13 cellular contexts compared by ENCODE assay signal in the genomic region with DNA sequence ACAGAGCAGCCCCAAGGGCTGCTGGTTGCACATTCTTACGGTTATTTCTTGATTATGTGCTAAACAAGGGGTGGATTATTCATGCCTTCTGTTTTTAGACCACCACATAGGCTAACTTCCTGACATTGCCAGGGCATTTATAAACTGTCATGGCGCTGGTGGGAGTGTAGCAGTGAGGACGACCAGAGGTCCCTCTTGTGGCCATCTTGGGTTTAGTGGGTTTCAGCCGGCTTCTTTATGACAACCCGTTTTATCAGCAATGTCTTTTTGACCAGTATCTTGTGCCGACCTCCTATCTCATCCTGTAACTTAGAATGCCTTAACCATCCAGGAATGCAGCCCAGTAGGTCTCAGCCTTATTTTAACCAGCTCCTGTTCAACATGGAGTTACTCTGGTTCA.
DNase-seq lines count a peak whose midpoint lies in the region; ATAC-seq and TF ChIP-seq lines count a peak whose summit lies in the region.
"Had no signal": no experiment of that assay in that cellular context is flagged by ENCODE, and none has a peak within 500 bp of the region (broad histone marks: within the 10 kb centered on the region; RNA-seq: fewer than 3 reads in every experiment).

No MANE protein-coding gene starts in this region.

- peak; percentile 64 for ATAC-seq in GM18868 (IDR thresholded peaks at IDR 0.05; ENCODE audit: unreplicated experiment)
- no peak for ATAC-seq in upper lobe of left lung (ENCODE audit: low FRiP score in 2 of 2)
- ATAC-seq in HG03457 (IDR thresholded peaks at IDR 0.05; ENCODE audit: unreplicated experiment), result no peak
- ATAC-seq: activated naive CD8-positive, alpha-beta T cell treated with anti-CD3 and anti-CD28 coated beads, Interleukin-2, amount 50 U/mL, for 24 hours had no signal

- peaks cover 35% of the 10 kb centered on the region for H3K9me3 Mint-ChIP-seq in activated T-helper 2 cell treated with anti-CD3 and anti-CD28 coated beads, Interferon-gamma antibody, Interleukin-2, Interleukin-4, amounts not matched to agents 10 μg/mL and 5 μg/mL and 100 μg/mL, durations not matched to agents 14 hours and 24 hours and 36 hours

- no peaks in the 10 kb centered on the region for H3K9me3 ChIP-seq in upper lobe of left lung
- H3K9me3 ChIP-seq: BLaER1 treated with 17β-estradiol and CSF1 and Interleukin-3, amounts not matched to agents 10 nM and 100 nM; neutrophil had no signal

- H3K4me1 Mint-ChIP-seq in activated T-helper 2 cell treated with anti-CD3 and anti-CD28 coated beads, Interferon-gamma antibody, Interleukin-2, Interleukin-4, amounts not matched to agents 10 μg/mL and 5 μg/mL and 100 μg/mL, durations not matched to agents 14 hours and 24 hours and 36 hours (ENCODE audit: low read depth), result no peaks in the 10 kb centered on the region
- H3K4me1 Mint-ChIP-seq: activated naive CD8-positive, alpha-beta T cell treated with anti-CD3 and anti-CD28 coated beads, Interleukin-2, amount 50 U/mL, for 24 hours had no signal

- no peak for TF ChIP-seq EP300 in upper lobe of left lung (IDR thresholded peaks at IDR 0.05)

- H3K4me3 ChIP-seq in fibroblast of the aortic adventitia (ENCODE audit: low read depth, low read length), result no peak overlapping the region
- H3K4me3 ChIP-seq in upper lobe of left lung, result no peak overlapping the region
- H3K4me3 ChIP-seq: BLaER1 treated with 17β-estradiol and CSF1 and Interleukin-3, amounts not matched to agents 10 nM and 100 nM had no signal

- no peaks in the 10 kb centered on the region for H3K27me3 ChIP-seq in upper lobe of left lung
- H3K27me3 ChIP-seq: BLaER1 treated with 17β-estradiol and CSF1 and Interleukin-3, amounts not matched to agents 10 nM and 100 nM; neutrophil had no signal

- H3K4me3 Mint-ChIP-seq in activated T-helper 2 cell treated with anti-CD3 and anti-CD28 coated beads, Interferon-gamma antibody, Interleukin-2, Interleukin-4, amounts not matched to agents 10 μg/mL and 5 μg/mL and 100 μg/mL, durations not matched to agents 14 hours and 24 hours and 36 hours (ENCODE audit: low read depth), result no peak overlapping the region
- H3K4me3 Mint-ChIP-seq: activated naive CD8-positive, alpha-beta T cell treated with anti-CD3 and anti-CD28 coated beads, Interleukin-2, amount 50 U/mL, for 24 hours had no signal

- intact Hi-C loops in activated T-helper 2 cell treated with anti-CD3 and anti-CD28 coated beads, Interferon-gamma antibody, Interleukin-2, Interleukin-4, amounts not matched to agents 10 μg/mL and 5 μg/mL and 100 μg/mL, durations not matched to agents 14 hours and 24 hours and 36 hours (cut with micrococcal nuclease), result no loop called here

- no peak overlapping the region for H3K27ac ChIP-seq in upper lobe of left lung
- H3K27ac ChIP-seq: BLaER1 treated with 17β-estradiol and CSF1 and Interleukin-3, amounts not matched to agents 10 nM and 100 nM; neutrophil had no signal

- peak; percentile 5 for TF ChIP-seq CTCF in fibroblast of the aortic adventitia (IDR thresholded peaks at IDR 0.05; ENCODE audit: insufficient read depth, low read length)
- TF ChIP-seq CTCF in upper lobe of left lung (IDR thresholded peaks at IDR 0.05), result no peak

- DNase-seq in ACHN (peak; percentile 2), NCI-H69 (lab: John Stamatoyannopoulos, UW) (peak; percentile 4), fibroblast of the aortic adventitia (ENCODE audit: low read depth) (no peak), GDM1 (lab: John Stamatoyannopoulos, UW) (no peak), upper lobe of left lung (no peak)
- no peak for DNase-seq in activated T-helper 2 cell treated with anti-CD3 and anti-CD28 coated beads, Interferon-gamma antibody, Interleukin-2, Interleukin-4, amounts not matched to agents 10 μg/mL and 5 μg/mL and 100 μg/mL, durations not matched to agents 14 hours and 24 hours and 36 hours (ENCODE audit: low spot score)
- DNase-seq: activated naive CD8-positive, alpha-beta T cell treated with anti-CD3 and anti-CD28 coated beads, Interleukin-2, amount 50 U/mL, for 24 hours; cortex of kidney; MV-4-11 had no signal

- TF ChIP-seq POLR2A in upper lobe of left lung (IDR thresholded peaks at IDR 0.05), result no peak

- no peaks in the 10 kb centered on the region for H3K36me3 Mint-ChIP-seq in activated T-helper 2 cell treated with anti-CD3 and anti-CD28 coated beads, Interferon-gamma antibody, Interleukin-2, Interleukin-4, amounts not matched to agents 10 μg/mL and 5 μg/mL and 100 μg/mL, durations not matched to agents 14 hours and 24 hours and 36 hours (ENCODE audit: low read depth)

- in situ Hi-C loops in ACHN (cut with HindIII; ENCODE audit: low pct_ligation_motif_present, low pct_unique_long_range_greater_than_20kb, low sequenced_read_pairs), result no loop called here

- H3K27me3 Mint-ChIP-seq in activated T-helper 2 cell treated with anti-CD3 and anti-CD28 coated beads, Interferon-gamma antibody, Interleukin-2, Interleukin-4, amounts not matched to agents 10 μg/mL and 5 μg/mL and 100 μg/mL, durations not matched to agents 14 hours and 24 hours and 36 hours (ENCODE audit: low read depth), result no peaks in the 10 kb centered on the region
- H3K27me3 Mint-ChIP-seq: activated naive CD8-positive, alpha-beta T cell treated with anti-CD3 and anti-CD28 coated beads, Interleukin-2, amount 50 U/mL, for 24 hours had no signal

- H3K4me1 ChIP-seq in upper lobe of left lung, result no peaks in the 10 kb centered on the region
- H3K4me1 ChIP-seq: BLaER1 treated with 17β-estradiol and CSF1 and Interleukin-3, amounts not matched to agents 10 nM and 100 nM had no signal

- H3K36me3 ChIP-seq in upper lobe of left lung, result no peaks in the 10 kb centered on the region
- H3K36me3 ChIP-seq: BLaER1 treated with 17β-estradiol and CSF1 and Interleukin-3, amounts not matched to agents 10 nM and 100 nM; neutrophil had no signal

- 80 to 87% methylated on average over 6 of the region's 6 CpGs for WGBS in upper lobe of left lung, 2 donors

- no peak overlapping the region for H3K27ac Mint-ChIP-seq in activated T-helper 2 cell treated with anti-CD3 and anti-CD28 coated beads, Interferon-gamma antibody, Interleukin-2, Interleukin-4, amounts not matched to agents 10 μg/mL and 5 μg/mL and 100 μg/mL, durations not matched to agents 14 hours and 24 hours and 36 hours
- H3K27ac Mint-ChIP-seq: activated naive CD8-positive, alpha-beta T cell treated with anti-CD3 and anti-CD28 coated beads, Interleukin-2, amount 50 U/mL, for 24 hours had no signal

Comparison
In these comparisons a context has a peak if more than half of its experiments do, and no peak if none do; other contexts are left out.
1. DNase-seq: peak in ACHN (single experiment) and NCI-H69 (single experiment); none in fibroblast of the aortic adventitia (single experiment), GDM1 (single experiment), upper lobe of left lung (0 of 2) and activated T-helper 2 cell treated with anti-CD3 and anti-CD28 coated beads, Interferon-gamma antibody, Interleukin-2, Interleukin-4, amounts not matched to agents 10 μg/mL and 5 μg/mL and 100 μg/mL, durations not matched to agents 14 hours and 24 hours and 36 hours (single experiment).